Comparison of ENCODE assay signal across 21 cellular contexts in the genomic region with DNA sequence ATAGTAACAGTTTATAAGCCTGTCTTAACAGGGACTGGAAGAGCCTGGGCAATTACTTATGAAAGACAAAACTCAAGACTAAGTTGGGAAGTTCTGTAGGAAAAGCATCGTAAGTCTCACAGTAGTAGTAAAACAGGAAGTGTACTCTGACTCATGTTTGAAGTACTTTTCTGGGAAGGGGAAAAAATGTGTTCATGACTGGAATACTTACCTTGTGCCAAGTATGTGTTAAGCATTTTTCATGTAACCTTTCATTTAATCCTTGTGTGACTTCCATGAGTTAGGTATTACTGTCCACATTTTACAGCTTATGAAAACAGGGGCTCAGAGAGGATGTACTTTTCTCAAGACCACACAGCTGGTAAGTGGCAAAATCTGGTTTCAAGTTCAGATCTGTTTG. TPM values are rescaled to one million over a fixed set of nuclear protein-coding genes. Genes with fewer than 3 reads are reported as not detected.
DNase-seq lines count a peak whose midpoint lies in the region; TF ChIP-seq lines count a peak whose summit lies in the region.
"Had no signal": no experiment of that assay in that cellular context is flagged by ENCODE, and none has a peak within 500 bp of the region (broad histone marks: within the 10 kb centered on the region; RNA-seq: fewer than 3 reads in every experiment).

No MANE protein-coding gene starts in this region.

- POLR2A ChIA-PET in PC-9 (lab: Charles Lee; ENCODE audit: unreplicated experiment) = no interaction called here

- H2AFZ ChIP-seq in PC-9 = no peak overlapping the region

- intact Hi-C loops in PC-9 (cut with micrococcal nuclease; ENCODE audit: unreplicated experiment) = no loop called here

- H3K36me3 ChIP-seq in PC-9 (ENCODE audit: low read depth) = no peaks in the 10 kb centered on the region
- H3K36me3 ChIP-seq: ascending aorta, BLaER1, uterus had no signal

- TF ChIP-seq CTCF in AG09309 (IDR thresholded peaks at IDR 0.05; ENCODE audit: control insufficient read depth, insufficient read depth, low read depth, low read length, missing control alignments) (no peak), HFF-Myc (IDR thresholded peaks at IDR 0.05; ENCODE audit: low read depth, low read length, missing control alignments) (no peak), cardiac fibroblast (IDR thresholded peaks at IDR 0.05; ENCODE audit: low read depth, low read length) (no peak), PC-9 (conservative IDR thresholded peaks at IDR 0.05) (no peak), GM20000 (IDR thresholded peaks at IDR 0.05; ENCODE audit: extremely low read depth, missing control alignments) (no peak)

- H3K4me3 ChIP-seq in AG09309 (ENCODE audit: control insufficient read depth, low read depth, low read length) (no peak overlapping the region), HFF-Myc (replicated peaks; ENCODE audit: low read depth, low read length) (no peak overlapping the region), cardiac fibroblast (replicated peaks in 1 of 2; ENCODE audit: low read depth in 2 of 2, low read length in 2 of 2) (no peak overlapping the region), PC-9 (no peak overlapping the region)
- H3K4me3 ChIP-seq: ascending aorta, BLaER1, coronary artery, uterus had no signal

- CTCF ChIA-PET in PC-9 (lab: Charles Lee) = no interaction called here

- no peaks in the 10 kb centered on the region for H4K20me1 ChIP-seq in PC-9 (ENCODE audit: insufficient read depth)
- H4K20me1 ChIP-seq: BLaER1 had no signal

- no peaks in the 10 kb centered on the region for H3K9me2 ChIP-seq in PC-9 (ENCODE audit: insufficient read depth)

- no peak overlapping the region for H3K4me2 ChIP-seq in PC-9
- H3K4me2 ChIP-seq: BLaER1 had no signal

- no peak overlapping the region for H3K27ac ChIP-seq in PC-9
- H3K27ac ChIP-seq: ascending aorta, BLaER1, coronary artery, uterus had no signal

- H3K27me3 ChIP-seq in PC-9 (ENCODE audit: insufficient read depth, low read depth) = peaks cover 16% of the 10 kb centered on the region
- H3K27me3 ChIP-seq: BLaER1 had no signal

- no peaks in the 10 kb centered on the region for H3K79me2 ChIP-seq in PC-9 (ENCODE audit: low read depth)

- peak; percentile 7 for DNase-seq in AG09309 (ENCODE audit: low read depth)
- peak; percentile 3 for DNase-seq in HFF-Myc (ENCODE audit: extremely low read depth, low read depth)
- peak; percentile 11 to 64 for DNase-seq in cardiac fibroblast (ENCODE audit: low read depth in 2 of 2)
- peak; percentile 37 to 73 for DNase-seq in lung microvascular endothelial cell (ENCODE audit: low read depth in 2 of 2)
- DNase-seq in anterior cingulate cortex (lab: John Stamatoyannopoulos, UW) = no peak
- no peak for DNase-seq in NCI-H1694 treated with DMSO at 0.1 percent for 48 hours (lab: John Stamatoyannopoulos, UW)
- DNase-seq in PC-9 = no peak
- no peak for DNase-seq in GM20000 (ENCODE audit: low spot score)
- DNase-seq: H9; NCI-H510A treated with DMSO at 0.1 percent for 48 hours; occipital lobe; Right ventricle myocardium superior; stimulated activated CD4-positive, alpha-beta T cell treated with anti-CD3 and anti-CD28 coated beads, Interleukin-2, amount 100 ng/mL, for 48 hours; T-cell; uterus had no signal

- no peaks in the 10 kb centered on the region for H3F3A ChIP-seq in PC-9 (ENCODE audit: insufficient read depth, low read depth)

- H3K4me1 ChIP-seq in PC-9 (replicated peaks; ENCODE audit: insufficient read depth) = no peaks in the 10 kb centered on the region
- H3K4me1 ChIP-seq: uterus had no signal

- BruUV-seq in PC-9 (replicated peaks; lab: Mats Ljungman, UMichigan) = no TSS peak

- no peaks in the 10 kb centered on the region for H3K9me3 ChIP-seq in PC-9 (ENCODE audit: insufficient read depth, low read depth)
- H3K9me3 ChIP-seq: ascending aorta, uterus had no signal

RNA-seq across cellular contexts. Expression of gene SKOR2, which starts 13.7 kb away (rescaled TPM):
- not detected in 2 replicates for total RNA-seq in lung microvascular endothelial cell
- not detected in 2 replicates for total RNA-seq in PC-9 (2021)
- total RNA-seq: ascending aorta, endothelial cell of umbilical vein, left lobe of liver, occipital lobe, Right ventricle myocardium superior, skeletal muscle tissue, T-cell, uterus had no signal

Comparison
In these comparisons a context has a peak if more than half of its experiments do, and no peak if none do; other contexts are left out.
1. DNase-seq: peak in AG09309 (single experiment), HFF-Myc (single experiment), cardiac fibroblast (2 of 2) and lung microvascular endothelial cell (2 of 2); none in anterior cingulate cortex (0 of 58), NCI-H1694 treated with DMSO at 0.1 percent for 48 hours (single experiment), PC-9 (0 of 2) and GM20000 (single experiment).